Comparison of ENCODE assay signal across 30 cellular contexts in genomic region chr21:22993144-22993543, GRCh38.
"Had no signal": no experiment of that assay in that cellular context is flagged by ENCODE, and none has a peak within 500 bp of the region (broad histone marks: within the 10 kb centered on the region; RNA-seq: fewer than 3 reads in every experiment).

No MANE protein-coding gene starts in this region.

- H3K36me3 ChIP-seq: brain microvascular endothelial cell, esophagus muscularis mucosa, gastrocnemius medialis, heart left ventricle, WERI-Rb-1 had no signal

- H3K4me1 ChIP-seq: esophagus muscularis mucosa, foreskin keratinocyte, gastrocnemius medialis, heart left ventricle had no signal

- H3K27ac ChIP-seq: brain microvascular endothelial cell, esophagus muscularis mucosa, foreskin keratinocyte, gastrocnemius medialis, heart left ventricle, WERI-Rb-1 had no signal

- FAIRE-seq: astrocyte, bronchial epithelial cell, colon had no signal

- H3K4me3 ChIP-seq: esophagus muscularis mucosa, gastrocnemius medialis, heart left ventricle had no signal

- H3K9me3 ChIP-seq: esophagus muscularis mucosa, gastrocnemius medialis had no signal

- DNase-seq: activated B cell treated with CpG ODN at 0.5 μM for 24 hours; activated CD4-positive, alpha-beta T cell treated with anti-CD3 and anti-CD28 coated beads for 48 hours; activated CD4-positive, alpha-beta T cell treated with anti-CD3 and anti-CD28 coated beads, Interleukin-2, amount 50 U/mL, for 1 hour; activated CD4-positive, alpha-beta T cell treated with anti-CD3 and anti-CD28 coated beads, Interleukin-2, amount 50 U/mL, for 48 hours; activated CD8-positive, alpha-beta memory T cell treated with anti-CD3 and anti-CD28 coated beads for 24 hours; activated CD8-positive, alpha-beta T cell treated with anti-CD3 and anti-CD28 coated beads for 36 hours; activated effector memory CD4-positive, alpha-beta T cell treated with Interleukin-2 at 50 U/mL for 16 hours; activated gamma-delta T cell treated with Interleukin-2 at 50 U/mL for 16 hours; activated naive CD4-positive, alpha-beta T cell treated with anti-CD3 and anti-CD28 coated beads, Interleukin-2, amount 50 U/mL, for 16 hours; activated naive CD4-positive, alpha-beta T cell treated with Interleukin-2 at 50 U/mL for 16 hours; activated T-cell treated with anti-CD3 and anti-CD28 coated beads, Interleukin-2, amount 50 U/mL, for 4 hours; amniotic stem cell; anterior cingulate cortex; brain microvascular endothelial cell; cortex of kidney; dermis blood vessel endothelial cell; effector CD4-positive, alpha-beta T cell; effector memory CD8-positive, alpha-beta T cell; erythroblast; foreskin keratinocyte; gastrocnemius medialis; glutamatergic neuron; heart left ventricle; hypothalamus; T1000; WERI-Rb-1 had no signal

- H3K27me3 ChIP-seq: brain microvascular endothelial cell, esophagus muscularis mucosa, foreskin keratinocyte, gastrocnemius medialis, heart left ventricle had no signal
